ENCODE assay signal across 8 cellular contexts in the genomic region with DNA sequence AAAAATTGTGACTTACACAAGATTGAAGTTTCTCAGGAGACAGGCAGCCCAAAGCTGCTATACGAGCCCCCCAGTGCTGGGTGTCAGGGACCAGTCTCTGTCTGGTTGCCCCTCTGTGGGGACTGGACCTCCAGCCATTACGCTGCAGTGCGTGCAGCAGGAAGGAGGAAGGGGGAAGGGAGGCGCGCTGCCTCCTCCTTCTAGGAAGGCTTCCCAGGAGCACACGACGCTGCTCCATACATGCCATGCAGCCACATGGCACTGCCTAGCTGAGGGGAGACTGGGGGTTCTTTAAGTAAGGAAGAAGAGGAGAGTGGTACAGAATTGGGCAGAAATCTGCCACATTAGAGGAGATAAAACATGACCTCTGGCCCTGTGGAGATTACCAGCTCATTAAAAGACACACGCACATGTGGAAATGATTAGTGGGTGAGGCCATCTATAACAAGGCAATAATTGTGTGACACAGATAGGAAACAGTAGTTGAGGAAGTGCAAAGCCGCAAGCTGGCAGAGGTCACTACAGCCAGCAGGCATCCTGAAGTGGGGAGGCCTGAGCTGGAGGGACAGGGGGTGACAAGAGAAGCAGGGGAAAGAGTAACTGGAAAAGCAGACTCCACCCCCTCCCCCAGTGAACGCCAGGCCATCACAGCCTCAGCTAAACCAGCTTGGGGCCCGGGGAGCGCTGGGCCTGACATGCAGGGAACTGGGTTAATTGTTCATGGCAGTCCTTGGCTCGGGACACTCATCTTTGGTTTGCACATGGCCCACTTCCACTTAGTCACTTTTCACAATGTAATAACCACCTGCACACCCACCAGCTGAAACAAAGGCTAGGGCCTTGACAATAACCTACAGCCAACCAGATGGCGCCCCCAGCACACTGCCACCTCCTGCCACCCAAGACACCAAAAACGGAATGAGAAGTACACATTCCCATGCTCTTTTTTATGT. TPM values are rescaled to one million over a fixed set of nuclear protein-coding genes. Genes with fewer than 3 reads are reported as not detected.
A peak's percentile ranks its signal among the peaks of the same experiment; 100 is the strongest.
DNase-seq lines count a peak whose midpoint lies in the region; ATAC-seq and TF ChIP-seq lines count a peak whose summit lies in the region.

No MANE protein-coding gene starts in this region.

- no peaks in the 10 kb centered on the region for H3K9me3 Mint-ChIP-seq in brain

- no peak for DNase-seq in activated CD4-positive, CD25-positive, alpha-beta regulatory T cell (lab: John Stamatoyannopoulos, UW)
- DNase-seq in NOMO-1 treated with DMSO at 0.1 percent for 48 hours (lab: John Stamatoyannopoulos, UW; ENCODE audit: unreplicated experiment): peak; percentile 87
- DNase-seq in stimulated activated CD4-positive, alpha-beta T cell treated with anti-CD3 and anti-CD28 coated beads, Interleukin-4, amount 100 ng/mL, for 24 hours: peak; percentile 75

- peak; percentile 70 to 78 for ATAC-seq in activated CD4-positive, CD25-positive, alpha-beta regulatory T cell treated with anti-CD3 and anti-CD28 coated beads, Interleukin-2, amount 50 U/mL, for 24 hours
- ATAC-seq in HG02571 (IDR thresholded peaks at IDR 0.05; ENCODE audit: unreplicated experiment) (no peak), HG03045 (IDR thresholded peaks at IDR 0.05; ENCODE audit: unreplicated experiment) (no peak), GM18505 (IDR thresholded peaks at IDR 0.05; ENCODE audit: unreplicated experiment) (no peak)

- H3K36me3 Mint-ChIP-seq in brain: no peaks in the 10 kb centered on the region

- TF ChIP-seq CTCF in brain (conservative IDR thresholded peaks at IDR 0.05): no peak

- TF ChIP-seq POLR2A in GM18505 (IDR thresholded peaks at IDR 0.05; ENCODE audit: borderline replicate concordance, extremely low read depth, insufficient read depth, insufficient read length): no peak

- no peaks in the 10 kb centered on the region for H3K27me3 Mint-ChIP-seq in brain

- peak overlapping the region in 4 of 5 experiments; percentile 1 to 18 (median 7) for H3K4me3 Mint-ChIP-seq in brain

- H3K4me1 Mint-ChIP-seq in brain: peaks cover 100% of the 10 kb centered on the region

- H3K27ac Mint-ChIP-seq in brain: peak overlapping the region; percentile 65 to 96 (median 93)

RNA-seq across cellular contexts. Expression of a gene that starts 39.6 kb away (rescaled TPM):
- polyA plus RNA-seq in brain (ENCODE audit: insufficient read depth, low read depth, low replicate concordance): 40.2 TPM

Comparison
In these comparisons a context has a peak if more than half of its experiments do, and no peak if none do; other contexts are left out.
1. ATAC-seq: peak in activated CD4-positive, CD25-positive, alpha-beta regulatory T cell treated with anti-CD3 and anti-CD28 coated beads, Interleukin-2, amount 50 U/mL, for 24 hours (2 of 2); none in HG02571 (single experiment), HG03045 (single experiment) and GM18505 (single experiment).
2. DNase-seq: peak in NOMO-1 treated with DMSO at 0.1 percent for 48 hours (single experiment) and stimulated activated CD4-positive, alpha-beta T cell treated with anti-CD3 and anti-CD28 coated beads, Interleukin-4, amount 100 ng/mL, for 24 hours (single experiment); none in activated CD4-positive, CD25-positive, alpha-beta regulatory T cell (0 of 4).